15 cellular contexts compared by ENCODE assay signal in the genomic region with DNA sequence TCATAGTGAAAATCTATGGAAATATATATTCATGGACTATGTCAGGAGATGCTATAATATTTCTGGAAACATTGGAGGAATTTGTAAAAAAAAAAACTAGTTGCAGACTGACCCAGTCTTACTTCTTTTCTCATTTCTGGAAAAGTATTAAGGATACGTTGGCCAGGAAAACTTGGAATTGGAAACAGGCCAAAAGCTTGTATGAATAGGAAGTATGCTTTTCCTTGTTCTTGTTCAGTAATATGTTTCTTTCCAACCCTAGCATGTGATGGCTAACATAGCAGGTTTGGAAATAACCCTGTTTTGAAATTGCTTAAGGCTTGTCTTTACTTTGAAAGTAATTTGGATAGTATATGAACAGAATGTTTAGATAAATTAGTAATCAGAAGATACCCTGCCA.
DNase-seq lines count a peak whose midpoint lies in the region; FAIRE-seq and TF ChIP-seq lines count a peak whose summit lies in the region.
"Had no signal": no experiment of that assay in that cellular context is flagged by ENCODE, and none has a peak within 500 bp of the region (broad histone marks: within the 10 kb centered on the region; RNA-seq: fewer than 3 reads in every experiment).

No MANE protein-coding gene starts in this region.

- no peaks in the 10 kb centered on the region for H3K79me2 ChIP-seq in endothelial cell of umbilical vein (ENCODE audit: control insufficient read depth, insufficient read depth, low read length)

- no peak for FAIRE-seq in endothelial cell of umbilical vein (lab: Jason Lieb, UNC)
- FAIRE-seq: K562 had no signal

- H3K9ac ChIP-seq in endothelial cell of umbilical vein (replicated peaks; ENCODE audit: extremely low read depth, insufficient read depth, low read length) = no peak overlapping the region

- H3K9me3 ChIP-seq in endothelial cell of umbilical vein (replicated peaks; ENCODE audit: control insufficient read depth, insufficient read depth, low read length) = no peaks in the 10 kb centered on the region

- H3K4me2 ChIP-seq in endothelial cell of umbilical vein (ENCODE audit: insufficient read depth, low read length) = no peak overlapping the region

- no peaks in the 10 kb centered on the region for H3K27me3 ChIP-seq in endothelial cell of umbilical vein (ENCODE audit: control insufficient read depth in 2 of 2, insufficient read depth in 2 of 2, low read length in 2 of 2)

- H3K36me3 ChIP-seq in endothelial cell of umbilical vein (ENCODE audit: control insufficient read depth in 2 of 2, extremely low read depth in 1 of 2, insufficient read depth in 2 of 2, low read length in 2 of 2) = no peaks in the 10 kb centered on the region

- no peaks in the 10 kb centered on the region for H3K9me1 ChIP-seq in endothelial cell of umbilical vein (replicated peaks; ENCODE audit: control insufficient read depth, extremely low read depth, insufficient read depth, low read length)

- dilution Hi-C loops in endothelial cell of umbilical vein (cut with MboI; ENCODE audit: extremely low pct_ligation_motif_present, low sequenced_read_pairs) = no loop called here

- no peaks in the 10 kb centered on the region for H3K4me1 ChIP-seq in endothelial cell of umbilical vein (ENCODE audit: control insufficient read depth, extremely low read depth, insufficient read depth, low read length)

- BruUV-seq in endothelial cell of umbilical vein (replicated peaks; lab: Mats Ljungman, UMichigan) = no TSS peak

- DNase-seq in NCI-H1105 treated with DMSO at 0.1 percent for 48 hours (lab: John Stamatoyannopoulos, UW) (peak; percentile 36), NCI-H2227 (lab: John Stamatoyannopoulos, UW; ENCODE audit: unreplicated experiment) (peak; percentile 28), endothelial cell of umbilical vein (ENCODE audit: low read depth, low spot score) (peak; percentile 44), lung microvascular endothelial cell (ENCODE audit: low read depth in 2 of 2) (peak; percentile 7 to 27), AG08396 (ENCODE audit: low spot score) (no peak), NK-92 (lab: John Stamatoyannopoulos, UW; ENCODE audit: unreplicated experiment) (no peak)
- DNase-seq in activated CD8-positive, alpha-beta memory T cell treated with anti-CD3 and anti-CD28 coated beads, Interleukin-2, amount 50 U/mL, for 48 hours = no peak
- DNase-seq: C1 segment of cervical spinal cord, DND-41, H9, NCI-H226, NCI-H524 treated with DMSO at 0.1 percent for 48 hours, Right ventricle myocardium superior, T-cell had no signal

- H4K20me1 ChIP-seq in endothelial cell of umbilical vein (replicated peaks; ENCODE audit: control insufficient read depth, extremely low read depth, insufficient read depth, low read length) = no peaks in the 10 kb centered on the region

- no peak overlapping the region for H2AFZ ChIP-seq in endothelial cell of umbilical vein (ENCODE audit: low read depth, low read length)

- intact Hi-C loops in endothelial cell of umbilical vein (cut with micrococcal nuclease) = no loop called here

- no peak overlapping the region for H3K27ac ChIP-seq in endothelial cell of umbilical vein (ENCODE audit: insufficient read depth, low read depth, low read length)

- CTCF ChIA-PET in endothelial cell of umbilical vein (lab: Charles Lee) = no interaction called here

- no peak for TF ChIP-seq CTCF in endothelial cell of umbilical vein (IDR thresholded peaks at IDR 0.05; ENCODE audit: extremely low read depth in 1 of 2, insufficient read depth in 1 of 2, low read depth in 1 of 2, low read length in 2 of 2)

- TF ChIP-seq POLR2A in endothelial cell of umbilical vein (IDR thresholded peaks at IDR 0.05; ENCODE audit: low read depth, low read length) = no peak

- no peak overlapping the region for H3K4me3 ChIP-seq in endothelial cell of umbilical vein (replicated peaks in 1 of 3; ENCODE audit: insufficient read depth in 1 of 3, low read depth in 1 of 3, low read length in 3 of 3)
- H3K4me3 ChIP-seq: K562 had no signal

- POLR2A ChIA-PET in endothelial cell of umbilical vein (lab: Charles Lee) = no interaction called here

TF ChIP-seq in endothelial cell of umbilical vein, 7 proteins besides CTCF, POLR2A, EP300 and RAD21:
- TF ChIP-seq FOS (IDR thresholded peaks at IDR 0.05; ENCODE audit: borderline replicate concordance, insufficient read depth, low read length) (no peak), POLR2AphosphoS5 (IDR thresholded peaks at IDR 0.05; ENCODE audit: insufficient read depth, low read depth, low read length) (no peak), EZH2 (IDR thresholded peaks at IDR 0.05; ENCODE audit: borderline replicate concordance, low read depth, low read length, severe bottlenecking) (no peak), MYC (IDR thresholded peaks at IDR 0.05; ENCODE audit: low read depth, low read length) (no peak), JUN (IDR thresholded peaks at IDR 0.05; ENCODE audit: borderline replicate concordance, insufficient read depth, insufficient read length, low read depth) (no peak), GATA2 (IDR thresholded peaks at IDR 0.05; ENCODE audit: insufficient read depth, insufficient read length, low read depth, low read length) (no peak)
- TF ChIP-seq, protein P1, sequence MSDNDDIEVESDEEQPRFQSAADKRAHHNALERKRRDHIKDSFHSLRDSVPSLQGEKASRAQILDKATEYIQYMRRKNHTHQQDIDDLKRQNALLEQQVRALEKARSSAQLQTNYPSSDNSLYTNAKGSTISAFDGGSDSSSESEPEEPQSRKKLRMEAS (IDR thresholded peaks at IDR 0.05; ENCODE audit: insufficient read depth, insufficient read length) = no peak

Comparison
In these comparisons a context has a peak if more than half of its experiments do, and no peak if none do; other contexts are left out.
1. DNase-seq: peak in NCI-H1105 treated with DMSO at 0.1 percent for 48 hours (single experiment), NCI-H2227 (single experiment), endothelial cell of umbilical vein (single experiment) and lung microvascular endothelial cell (2 of 2); none in AG08396 (single experiment), activated CD8-positive, alpha-beta memory T cell treated with anti-CD3 and anti-CD28 coated beads, Interleukin-2, amount 50 U/mL, for 48 hours (single experiment) and NK-92 (single experiment).